In the genomic region with DNA sequence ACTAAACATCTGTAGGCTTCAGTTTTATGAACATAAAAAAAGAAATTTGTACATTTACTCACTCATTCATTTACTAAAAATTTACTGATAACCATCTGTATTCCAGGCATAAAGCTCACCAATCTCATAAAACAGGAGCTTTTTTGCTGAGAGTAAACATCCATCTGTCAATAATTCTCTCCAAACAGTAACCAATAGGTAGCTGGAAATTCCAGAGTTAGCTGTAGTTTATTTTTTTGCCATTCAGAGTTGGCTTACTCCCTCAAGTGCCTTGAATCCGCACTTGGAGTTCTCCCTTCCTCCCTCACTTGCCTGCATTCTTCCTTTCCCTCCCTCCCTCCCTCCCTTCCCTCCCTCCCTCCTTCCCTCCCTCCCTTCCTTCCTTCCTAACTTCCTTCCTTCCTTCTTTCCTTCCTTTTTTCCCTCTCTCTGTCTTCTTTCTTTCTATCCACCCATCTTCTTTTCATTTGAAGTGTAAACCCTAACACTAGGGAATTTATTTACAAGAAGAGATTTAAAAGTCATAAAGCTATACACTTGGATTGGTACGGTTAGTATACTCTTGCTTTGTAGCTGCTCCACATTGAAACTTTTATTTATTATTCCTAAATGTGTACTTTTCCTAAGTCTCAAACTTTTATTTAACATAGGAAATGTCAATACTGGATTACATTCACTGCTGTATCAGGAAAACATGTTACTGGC, we compare ENCODE assay signal across 20 cellular contexts.
"Had no signal": no experiment of that assay in that cellular context is flagged by ENCODE, and none has a peak within 500 bp of the region (broad histone marks: within the 10 kb centered on the region; RNA-seq: fewer than 3 reads in every experiment).

No MANE protein-coding gene starts in this region.

- ATAC-seq: activated T-helper 17 cell treated with anti-CD3 and anti-CD28 coated beads, Interleukin-2, amount 50 U/mL, for 72 hours; naive thymus-derived CD4-positive, alpha-beta T cell; stimulated activated memory B cell treated with anti-CD40 and anti-IgM and Interleukin-4, amounts not matched to agents 10 μg/mL and 1 μg/mL and 100 μg/mL, for 72 hours had no signal

- H3K36me3 Mint-ChIP-seq: activated naive CD8-positive, alpha-beta T cell treated with anti-CD3 and anti-CD28 coated beads for 36 hours; memory B cell; naive thymus-derived CD4-positive, alpha-beta T cell; stimulated activated memory B cell treated with anti-CD40 and anti-IgM and Interleukin-4, amounts not matched to agents 10 μg/mL and 1 μg/mL and 100 μg/mL, for 72 hours had no signal

- H3K36me3 ChIP-seq: brain microvascular endothelial cell, colonic mucosa, ovary, sigmoid colon, thoracic aorta, upper lobe of right lung had no signal

- H3K4me1 Mint-ChIP-seq: activated naive CD8-positive, alpha-beta T cell treated with anti-CD3 and anti-CD28 coated beads for 36 hours; activated T-helper 17 cell treated with anti-CD3 and anti-CD28 coated beads, Interleukin-2, amount 50 U/mL, for 72 hours; memory B cell; naive thymus-derived CD4-positive, alpha-beta T cell; stimulated activated memory B cell treated with anti-CD40 and anti-IgM and Interleukin-4, amounts not matched to agents 10 μg/mL and 1 μg/mL and 100 μg/mL, for 72 hours had no signal

- H3K27me3 ChIP-seq: brain microvascular endothelial cell, colonic mucosa, ovary, sigmoid colon, upper lobe of right lung had no signal

- DNase-seq: activated CD4-positive, alpha-beta T cell treated with anti-CD3 and anti-CD28 coated beads, Interleukin-2, amount 50 U/mL, for 48 hours; activated naive CD4-positive, alpha-beta T cell; activated naive CD8-positive, alpha-beta T cell treated with anti-CD3 and anti-CD28 coated beads for 36 hours; amygdala; central memory CD4-positive, alpha-beta T cell; erythroblast; foreskin melanocyte; head of caudate nucleus; kidney; naive thymus-derived CD4-positive, alpha-beta T cell; ovary; sigmoid colon; stimulated activated CD4-positive, alpha-beta T cell treated with anti-CD3 and anti-CD28 coated beads, Interleukin-4, amount 100 ng/mL, for 4 hours; upper lobe of right lung had no signal

- H3K9me3 ChIP-seq: colonic mucosa, ovary, sigmoid colon, thoracic aorta, upper lobe of right lung had no signal

- H3K4me3 ChIP-seq: colonic mucosa, ovary, sigmoid colon, thoracic aorta, upper lobe of right lung had no signal

- H3K4me3 Mint-ChIP-seq: activated naive CD8-positive, alpha-beta T cell treated with anti-CD3 and anti-CD28 coated beads for 36 hours; activated T-helper 17 cell treated with anti-CD3 and anti-CD28 coated beads, Interleukin-2, amount 50 U/mL, for 72 hours; memory B cell; naive thymus-derived CD4-positive, alpha-beta T cell; stimulated activated memory B cell treated with anti-CD40 and anti-IgM and Interleukin-4, amounts not matched to agents 10 μg/mL and 1 μg/mL and 100 μg/mL, for 72 hours had no signal

- H3K27ac Mint-ChIP-seq: activated naive CD8-positive, alpha-beta T cell treated with anti-CD3 and anti-CD28 coated beads for 36 hours; activated T-helper 17 cell treated with anti-CD3 and anti-CD28 coated beads, Interleukin-2, amount 50 U/mL, for 72 hours; memory B cell; naive thymus-derived CD4-positive, alpha-beta T cell; stimulated activated memory B cell treated with anti-CD40 and anti-IgM and Interleukin-4, amounts not matched to agents 10 μg/mL and 1 μg/mL and 100 μg/mL, for 72 hours had no signal

- H3K4me1 ChIP-seq: colonic mucosa, sigmoid colon had no signal

- FAIRE-seq: kidney had no signal

- H3K27me3 Mint-ChIP-seq: stimulated activated memory B cell treated with anti-CD40 and anti-IgM and Interleukin-4, amounts not matched to agents 10 μg/mL and 1 μg/mL and 100 μg/mL, for 72 hours had no signal

- H3K27ac ChIP-seq: brain microvascular endothelial cell, colonic mucosa, ovary, sigmoid colon, thoracic aorta, upper lobe of right lung had no signal

- H3K9me3 Mint-ChIP-seq: memory B cell; stimulated activated memory B cell treated with anti-CD40 and anti-IgM and Interleukin-4, amounts not matched to agents 10 μg/mL and 1 μg/mL and 100 μg/mL, for 72 hours had no signal
